Comparison of ENCODE assay signal across 9 cellular contexts in genomic region chr7:50610521-50611277, GRCh38. TPM values are rescaled to one million over a fixed set of nuclear protein-coding genes. Genes with fewer than 3 reads are reported as not detected.
DNase-seq lines count a peak whose midpoint lies in the region; ATAC-seq lines count a peak whose summit lies in the region.
"Had no signal": no experiment of that assay in that cellular context is flagged by ENCODE, and none has a peak within 500 bp of the region (broad histone marks: within the 10 kb centered on the region; RNA-seq: fewer than 3 reads in every experiment).

No MANE protein-coding gene starts in this region.

- peaks cover 18% of the 10 kb centered on the region for H3K27me3 Mint-ChIP-seq in activated T-helper 1 cell treated with anti-CD3 and anti-CD28 coated beads, Interleukin-12 subunit alpha, Interleukin-12 subunit beta, Interleukin-2, Interleukin-4 antibody, amounts not matched to agents 30 ng/mL and 10 ng/mL and 1 ng/mL, durations not matched to agents 14 hours and 24 hours and 36 hours (ENCODE audit: insufficient read depth)

- H3K4me3 ChIP-seq in skeletal muscle satellite cell (ENCODE audit: low read length) = no peak overlapping the region

- H3K4me1 Mint-ChIP-seq in activated T-helper 1 cell treated with anti-CD3 and anti-CD28 coated beads, Interleukin-12 subunit alpha, Interleukin-12 subunit beta, Interleukin-2, Interleukin-4 antibody, amounts not matched to agents 30 ng/mL and 10 ng/mL and 1 ng/mL, durations not matched to agents 14 hours and 24 hours and 36 hours (ENCODE audit: low read depth) = peaks cover 37% of the 10 kb centered on the region
- H3K4me1 Mint-ChIP-seq: nephron had no signal

- no peak overlapping the region for H3K9ac ChIP-seq in skeletal muscle satellite cell (ENCODE audit: low read depth, low read length)

- H3K36me3 ChIP-seq in skeletal muscle satellite cell (ENCODE audit: insufficient read depth, low read length) = peaks cover 42% of the 10 kb centered on the region

- no peaks in the 10 kb centered on the region for H3K27me3 ChIP-seq in skeletal muscle satellite cell (ENCODE audit: control insufficient read depth, insufficient read depth, low read length)

- H3K36me3 Mint-ChIP-seq in activated T-helper 1 cell treated with anti-CD3 and anti-CD28 coated beads, Interleukin-12 subunit alpha, Interleukin-12 subunit beta, Interleukin-2, Interleukin-4 antibody, amounts not matched to agents 30 ng/mL and 10 ng/mL and 1 ng/mL, durations not matched to agents 14 hours and 24 hours and 36 hours (ENCODE audit: low read depth) = peaks cover 3% of the 10 kb centered on the region

- peaks cover 14% of the 10 kb centered on the region for H3K4me1 ChIP-seq in skeletal muscle satellite cell (ENCODE audit: control insufficient read depth, insufficient read depth, low read length)

- intact Hi-C loops in activated T-helper 1 cell treated with anti-CD3 and anti-CD28 coated beads, Interleukin-12 subunit alpha, Interleukin-12 subunit beta, Interleukin-2, Interleukin-4 antibody, amounts not matched to agents 30 ng/mL and 10 ng/mL and 1 ng/mL, durations not matched to agents 14 hours and 24 hours and 36 hours (cut with micrococcal nuclease) = loop anchor here (1.0 to 10.0 kb wide), 3 partner anchors 15 to 554 kb away; no protein-coding TSS in a partner anchor

- peak; percentile 87 for DNase-seq in HT1080 (ENCODE audit: low read depth)
- DNase-seq in activated T-helper 1 cell treated with anti-CD3 and anti-CD28 coated beads, Interleukin-12 subunit alpha, Interleukin-12 subunit beta, Interleukin-2, Interleukin-4 antibody, amounts not matched to agents 30 ng/mL and 10 ng/mL and 1 ng/mL, durations not matched to agents 14 hours and 24 hours and 36 hours (ENCODE audit: low spot score) = peak; percentile 34
- no peak for DNase-seq in NCI-H1436 treated with DMSO at 0.1 percent for 48 hours (lab: John Stamatoyannopoulos, UW)
- no peak for DNase-seq in NCI-H446 (lab: John Stamatoyannopoulos, UW)
- no peak for DNase-seq in NCI-H748 treated with DMSO at 0.1 percent for 48 hours (lab: John Stamatoyannopoulos, UW)
- no peak for DNase-seq in COR-L47 (lab: John Stamatoyannopoulos, UW)

- no peak overlapping the region for H3K4me3 Mint-ChIP-seq in activated T-helper 1 cell treated with anti-CD3 and anti-CD28 coated beads, Interleukin-12 subunit alpha, Interleukin-12 subunit beta, Interleukin-2, Interleukin-4 antibody, amounts not matched to agents 30 ng/mL and 10 ng/mL and 1 ng/mL, durations not matched to agents 14 hours and 24 hours and 36 hours
- H3K4me3 Mint-ChIP-seq: nephron had no signal

- H3K9me3 ChIP-seq in skeletal muscle satellite cell (replicated peaks; ENCODE audit: low read length) = no peaks in the 10 kb centered on the region

- H3K27ac Mint-ChIP-seq in activated T-helper 1 cell treated with anti-CD3 and anti-CD28 coated beads, Interleukin-12 subunit alpha, Interleukin-12 subunit beta, Interleukin-2, Interleukin-4 antibody, amounts not matched to agents 30 ng/mL and 10 ng/mL and 1 ng/mL, durations not matched to agents 14 hours and 24 hours and 36 hours = no peak overlapping the region
- H3K27ac Mint-ChIP-seq: nephron had no signal

- H3K9me3 Mint-ChIP-seq in activated T-helper 1 cell treated with anti-CD3 and anti-CD28 coated beads, Interleukin-12 subunit alpha, Interleukin-12 subunit beta, Interleukin-2, Interleukin-4 antibody, amounts not matched to agents 30 ng/mL and 10 ng/mL and 1 ng/mL, durations not matched to agents 14 hours and 24 hours and 36 hours = peaks cover 9% of the 10 kb centered on the region
- H3K9me3 Mint-ChIP-seq: nephron had no signal

- peak; percentile 77 for ATAC-seq in GM19395 (IDR thresholded peaks at IDR 0.05; ENCODE audit: unreplicated experiment)

- H3K4me2 ChIP-seq in skeletal muscle satellite cell (ENCODE audit: low read length) = peak overlapping the region; percentile 15

RNA-seq across cellular contexts. Expression of gene DDC, which starts 45.5 kb away (rescaled TPM):
- total RNA-seq in HT1080 (2014; rRNA removed; shearing (Covaris generic)) = not detected in 2 replicates
- polyA plus RNA-seq in HT1080 (2015; cell fraction: cytosol; rRNA removed) = not detected in 2 replicates
- polyA plus RNA-seq in HT1080 (2015; cell fraction: nucleus; rRNA removed) = not detected in 2 replicates
- not detected in 2 replicates for total RNA-seq in activated T-helper 1 cell treated with anti-CD3 and anti-CD28 coated beads, Interleukin-12 subunit alpha, Interleukin-12 subunit beta, Interleukin-2, Interleukin-4 antibody, amounts not matched to agents 30 ng/mL and 10 ng/mL and 1 ng/mL, durations not matched to agents 14 hours and 24 hours and 36 hours
- total RNA-seq in skeletal muscle satellite cell (2012; rRNA removed) = not detected in 2 replicates

Comparison
In these comparisons a context has a peak if more than half of its experiments do, and no peak if none do; other contexts are left out.
1. DNase-seq: peak in HT1080 (single experiment) and activated T-helper 1 cell treated with anti-CD3 and anti-CD28 coated beads, Interleukin-12 subunit alpha, Interleukin-12 subunit beta, Interleukin-2, Interleukin-4 antibody, amounts not matched to agents 30 ng/mL and 10 ng/mL and 1 ng/mL, durations not matched to agents 14 hours and 24 hours and 36 hours (single experiment); none in NCI-H1436 treated with DMSO at 0.1 percent for 48 hours (single experiment), NCI-H446 (0 of 2), NCI-H748 treated with DMSO at 0.1 percent for 48 hours (single experiment) and COR-L47 (single experiment).